Comparison of ENCODE assay signal across 8 cellular contexts in genomic region chr6:129683606-129684322, GRCh38. TPM values are rescaled to one million over a fixed set of nuclear protein-coding genes. Genes with fewer than 3 reads are reported as not detected.
DNase-seq lines count a peak whose midpoint lies in the region; ATAC-seq and FAIRE-seq lines count a peak whose summit lies in the region.

No MANE protein-coding gene starts in this region.

- DNase-seq in Ammon's horn (ENCODE audit: low spot score) = peak; percentile 84
- peak; percentile 50 for DNase-seq in GM19239 (ENCODE audit: insufficient read length, low spot score)
- peak; percentile 80 to 85 for DNase-seq in SJCRH30
- DNase-seq in activated naive CD4-positive, alpha-beta T cell treated with anti-CD3 and anti-CD28 coated beads, Interleukin-2, amount 50 U/mL, for 72 hours (ENCODE audit: low spot score in 2 of 2) = peak; percentile 45 to 72
- DNase-seq in left cardiac atrium = peak; percentile 76
- no peak for DNase-seq in NCI-H510A treated with DMSO at 0.1 percent for 48 hours (lab: John Stamatoyannopoulos, UW)

- no peaks in the 10 kb centered on the region for H3K9me3 Mint-ChIP-seq in activated naive CD4-positive, alpha-beta T cell treated with anti-CD3 and anti-CD28 coated beads, Interleukin-2, amount 50 U/mL, for 72 hours

- no peaks in the 10 kb centered on the region for H3K9me3 ChIP-seq in SJCRH30 (replicated peaks)
- no peaks in the 10 kb centered on the region for H3K9me3 ChIP-seq in skeletal muscle satellite cell (replicated peaks; ENCODE audit: low read length)

- H3K27ac Mint-ChIP-seq in activated naive CD4-positive, alpha-beta T cell treated with anti-CD3 and anti-CD28 coated beads, Interleukin-2, amount 50 U/mL, for 72 hours = peak overlapping the region; percentile 26 to 83

- H3K4me1 ChIP-seq in SJCRH30 (peaks cover 15% of the 10 kb centered on the region), skeletal muscle satellite cell (ENCODE audit: control insufficient read depth, insufficient read depth, low read length) (peaks cover 78% of the 10 kb centered on the region)

- FAIRE-seq in GM19239 (lab: Jason Lieb, UNC) = peak; percentile 92

- no peaks in the 10 kb centered on the region for H3K27me3 ChIP-seq in SJCRH30
- H3K27me3 ChIP-seq in skeletal muscle satellite cell (ENCODE audit: control insufficient read depth, insufficient read depth, low read length) = no peaks in the 10 kb centered on the region

- H3K36me3 ChIP-seq in SJCRH30 = no peaks in the 10 kb centered on the region
- H3K36me3 ChIP-seq in skeletal muscle satellite cell (ENCODE audit: insufficient read depth, low read length) = peaks cover 15% of the 10 kb centered on the region

- peak overlapping the region; percentile 67 for H3K27ac ChIP-seq in SJCRH30

- intact Hi-C loops in left cardiac atrium (cut with DNase I) = no loop called here

- ATAC-seq in HG03432 (IDR thresholded peaks at IDR 0.05; ENCODE audit: unreplicated experiment) = peak; percentile 94
- peak; percentile 96 to 99 for ATAC-seq in activated naive CD4-positive, alpha-beta T cell treated with anti-CD3 and anti-CD28 coated beads, Interleukin-2, amount 50 U/mL, for 72 hours
- peak; percentile 92 to 96 for ATAC-seq in left cardiac atrium

- H3K36me3 Mint-ChIP-seq in activated naive CD4-positive, alpha-beta T cell treated with anti-CD3 and anti-CD28 coated beads, Interleukin-2, amount 50 U/mL, for 72 hours = no peaks in the 10 kb centered on the region

- peak overlapping the region; percentile 65 for H3K4me2 ChIP-seq in skeletal muscle satellite cell (ENCODE audit: low read length)

- H3K4me3 ChIP-seq in SJCRH30 = no peak overlapping the region
- H3K4me3 ChIP-seq in skeletal muscle satellite cell (ENCODE audit: low read length) = peak overlapping the region; percentile 37

- peak overlapping the region; percentile 72 for H3K9ac ChIP-seq in skeletal muscle satellite cell (ENCODE audit: low read depth, low read length)

RNA-seq across cellular contexts. Expression of gene ARHGAP18, which starts 26.2 kb away (rescaled TPM):
- total RNA-seq in SJCRH30 (2014; rRNA removed; shearing (Covaris generic)) = 14.1 and 14.6 TPM in 2 replicates
- total RNA-seq in activated naive CD4-positive, alpha-beta T cell treated with anti-CD3 and anti-CD28 coated beads, Interleukin-2, amount 50 U/mL, for 72 hours = 1 to 10 TPM; 7.7 to 8.7 TPM
- total RNA-seq in left cardiac atrium = 10 to 100 TPM; 12.1 to 12.4 TPM
- 36.5 and 37.1 TPM in 2 replicates for total RNA-seq in skeletal muscle satellite cell (2012; rRNA removed)
